26 cellular contexts compared by ENCODE assay signal in the genomic region with DNA sequence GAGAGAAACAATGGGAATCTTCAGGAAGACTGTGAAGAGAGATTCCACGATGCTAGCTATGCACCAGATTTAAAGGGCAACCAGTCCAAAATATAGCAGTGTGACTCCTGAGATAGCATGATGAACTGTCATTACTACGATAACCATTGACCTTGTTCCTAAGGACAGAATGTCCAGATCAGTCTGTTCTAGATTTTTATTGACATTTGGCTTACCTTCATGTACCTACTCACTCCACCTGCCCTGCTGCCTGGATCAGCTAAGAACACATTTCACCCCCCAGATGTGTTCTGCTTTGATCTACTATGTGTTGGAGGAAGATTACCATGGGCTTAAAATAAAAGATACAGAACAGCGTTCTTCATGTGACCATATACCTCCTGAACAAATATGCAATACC.
"Had no signal": no experiment of that assay in that cellular context is flagged by ENCODE, and none has a peak within 500 bp of the region (broad histone marks: within the 10 kb centered on the region; RNA-seq: fewer than 3 reads in every experiment).

No MANE protein-coding gene starts in this region.

- H3K4me3 ChIP-seq: gastrocnemius medialis, mucosa of descending colon, stomach, thyroid gland, vagina had no signal

- H3K36me3 Mint-ChIP-seq: natural killer cell treated with Interleukin-12 subunit alpha and Interleukin-12 subunit beta and Interleukin-15 and Interleukin-18, amount 100 ng/mL, for 72 hours; stimulated activated effector memory CD8-positive, alpha-beta T cell treated with anti-CD3 and anti-CD28 coated beads, Interleukin-12 subunit alpha, Interleukin-12 subunit beta, amount 100 ng/mL, for 72 hours had no signal

- H3K4me1 ChIP-seq: gastrocnemius medialis, parathyroid adenoma, vagina had no signal

- H3K27me3 Mint-ChIP-seq: dendritic cell treated with granulocyte-macrophage colony-stimulating factor and Interleukin-4, amounts not matched to agents 40 ng/mL and 50 ng/mL, for 4 days; naive B cell; natural killer cell treated with Interleukin-12 subunit alpha and Interleukin-12 subunit beta and Interleukin-15 and Interleukin-18, amount 100 ng/mL, for 72 hours; progenitor cell of endocrine pancreas had no signal

- H3K27ac Mint-ChIP-seq: dendritic cell treated with granulocyte-macrophage colony-stimulating factor and Interleukin-4, amounts not matched to agents 40 ng/mL and 50 ng/mL, for 4 days; endodermal cell; mesothelial cell of epicardium; naive B cell; natural killer cell treated with Interleukin-12 subunit alpha and Interleukin-12 subunit beta and Interleukin-15 and Interleukin-18, amount 100 ng/mL, for 72 hours; progenitor cell of endocrine pancreas; stimulated activated effector memory CD8-positive, alpha-beta T cell treated with anti-CD3 and anti-CD28 coated beads, Interleukin-12 subunit alpha, Interleukin-12 subunit beta, amount 100 ng/mL, for 72 hours had no signal

- H3K4me1 Mint-ChIP-seq: naive B cell; neural crest cell; stimulated activated effector memory CD8-positive, alpha-beta T cell treated with anti-CD3 and anti-CD28 coated beads, Interleukin-12 subunit alpha, Interleukin-12 subunit beta, amount 100 ng/mL, for 72 hours had no signal

- DNase-seq: effector CD8-positive, alpha-beta T cell; endodermal cell; foreskin fibroblast; gastrocnemius medialis; head of caudate nucleus; mesenchymal stem cell; mucosa of descending colon; naive B cell; stimulated activated CD4-positive, alpha-beta T cell treated with anti-CD3 and anti-CD28 coated beads, Interleukin-2, amount 100 ng/mL, for 24 hours; stimulated activated CD4-positive, alpha-beta T cell treated with anti-CD3 and anti-CD28 coated beads, Interleukin-4, amount 100 ng/mL, for 24 hours; stimulated activated naive CD4-positive, alpha-beta T cell treated with Interleukin-2 at 50 U/mL for 16 hours; stomach; thyroid gland; trophoblast cell had no signal

- H3K27me3 ChIP-seq: gastrocnemius medialis, neutrophil, stomach, thyroid gland, vagina had no signal

- H3K27ac ChIP-seq: epithelial cell of prostate, gastrocnemius medialis, neutrophil, parathyroid adenoma, stomach, thyroid gland, vagina had no signal

- H3K4me3 Mint-ChIP-seq: dendritic cell treated with granulocyte-macrophage colony-stimulating factor and Interleukin-4, amounts not matched to agents 40 ng/mL and 50 ng/mL, for 4 days; endodermal cell; mesothelial cell of epicardium; naive B cell; natural killer cell treated with Interleukin-12 subunit alpha and Interleukin-12 subunit beta and Interleukin-15 and Interleukin-18, amount 100 ng/mL, for 72 hours; neural crest cell; stimulated activated effector memory CD8-positive, alpha-beta T cell treated with anti-CD3 and anti-CD28 coated beads, Interleukin-12 subunit alpha, Interleukin-12 subunit beta, amount 100 ng/mL, for 72 hours had no signal

- H3K9me3 Mint-ChIP-seq: dendritic cell treated with granulocyte-macrophage colony-stimulating factor and Interleukin-4, amounts not matched to agents 40 ng/mL and 50 ng/mL, for 4 days; endodermal cell; naive B cell; natural killer cell treated with Interleukin-12 subunit alpha and Interleukin-12 subunit beta and Interleukin-15 and Interleukin-18, amount 100 ng/mL, for 72 hours; neural crest cell; stimulated activated effector memory CD8-positive, alpha-beta T cell treated with anti-CD3 and anti-CD28 coated beads, Interleukin-12 subunit alpha, Interleukin-12 subunit beta, amount 100 ng/mL, for 72 hours had no signal

- H3K36me3 ChIP-seq: thyroid gland, vagina had no signal

- ATAC-seq: esophagus mucosa; gastrocnemius medialis; mucosa of descending colon; natural killer cell treated with Interleukin-12 subunit alpha and Interleukin-12 subunit beta and Interleukin-15 and Interleukin-18, amount 100 ng/mL, for 72 hours; sciatic nerve; stimulated activated effector memory CD8-positive, alpha-beta T cell treated with anti-CD3 and anti-CD28 coated beads, Interleukin-12 subunit alpha, Interleukin-12 subunit beta, amount 100 ng/mL, for 72 hours had no signal

- H3K9me3 ChIP-seq: gastrocnemius medialis, mucosa of descending colon, neutrophil, stomach, thyroid gland, vagina had no signal
